ENCODE assay signal across 22 cellular contexts in genomic region chr2:204240961-204241360, GRCh38.
"Had no signal": no experiment of that assay in that cellular context is flagged by ENCODE, and none has a peak within 500 bp of the region (broad histone marks: within the 10 kb centered on the region; RNA-seq: fewer than 3 reads in every experiment).

No MANE protein-coding gene starts in this region.

- H3K4me1 ChIP-seq: colonic mucosa, esophagus squamous epithelium, foreskin keratinocyte, gastrocnemius medialis, gastroesophageal sphincter, heart left ventricle, heart right ventricle had no signal

- H3K4me3 Mint-ChIP-seq: dendritic cell treated with granulocyte-macrophage colony-stimulating factor and Interleukin-4, amounts not matched to agents 40 ng/mL and 50 ng/mL, for 4 days; effector memory CD8-positive, alpha-beta T cell; endodermal cell had no signal

- H3K27ac Mint-ChIP-seq: dendritic cell treated with granulocyte-macrophage colony-stimulating factor and Interleukin-4, amounts not matched to agents 40 ng/mL and 50 ng/mL, for 4 days; effector memory CD8-positive, alpha-beta T cell; endodermal cell had no signal

- H3K4me3 ChIP-seq: colonic mucosa, coronary artery, dorsolateral prefrontal cortex, esophagus muscularis mucosa, esophagus squamous epithelium, gastrocnemius medialis, gastroesophageal sphincter, heart left ventricle, heart right ventricle had no signal

- H3K27ac ChIP-seq: colonic mucosa, coronary artery, dorsolateral prefrontal cortex, epithelial cell of prostate, esophagus muscularis mucosa, esophagus squamous epithelium, foreskin keratinocyte, gastrocnemius medialis, gastroesophageal sphincter, heart left ventricle, heart right ventricle had no signal

- H3K36me3 ChIP-seq: colonic mucosa, esophagus muscularis mucosa, esophagus squamous epithelium, gastrocnemius medialis, gastroesophageal sphincter, heart left ventricle, heart right ventricle had no signal

- H3K27me3 ChIP-seq: colonic mucosa, esophagus muscularis mucosa, esophagus squamous epithelium, foreskin keratinocyte, gastrocnemius medialis, gastroesophageal sphincter, heart left ventricle, heart right ventricle had no signal

- H3K9me3 Mint-ChIP-seq: effector memory CD8-positive, alpha-beta T cell; endodermal cell had no signal

- H3K9me3 ChIP-seq: colonic mucosa, esophagus muscularis mucosa, esophagus squamous epithelium, gastrocnemius medialis, gastroesophageal sphincter, heart left ventricle, heart right ventricle had no signal

- DNase-seq: colonic mucosa; cortex of kidney; dermis blood vessel endothelial cell; dorsolateral prefrontal cortex; effector CD4-positive, alpha-beta T cell; effector memory CD4-positive, alpha-beta T cell; effector memory CD8-positive, alpha-beta T cell; endodermal cell; erythroblast; esophagus squamous epithelium; foreskin fibroblast; foreskin keratinocyte; foreskin melanocyte; gastrocnemius medialis; head of caudate nucleus; heart left ventricle; heart right ventricle had no signal
